Comparison of ENCODE assay signal across 16 cellular contexts in the genomic region with DNA sequence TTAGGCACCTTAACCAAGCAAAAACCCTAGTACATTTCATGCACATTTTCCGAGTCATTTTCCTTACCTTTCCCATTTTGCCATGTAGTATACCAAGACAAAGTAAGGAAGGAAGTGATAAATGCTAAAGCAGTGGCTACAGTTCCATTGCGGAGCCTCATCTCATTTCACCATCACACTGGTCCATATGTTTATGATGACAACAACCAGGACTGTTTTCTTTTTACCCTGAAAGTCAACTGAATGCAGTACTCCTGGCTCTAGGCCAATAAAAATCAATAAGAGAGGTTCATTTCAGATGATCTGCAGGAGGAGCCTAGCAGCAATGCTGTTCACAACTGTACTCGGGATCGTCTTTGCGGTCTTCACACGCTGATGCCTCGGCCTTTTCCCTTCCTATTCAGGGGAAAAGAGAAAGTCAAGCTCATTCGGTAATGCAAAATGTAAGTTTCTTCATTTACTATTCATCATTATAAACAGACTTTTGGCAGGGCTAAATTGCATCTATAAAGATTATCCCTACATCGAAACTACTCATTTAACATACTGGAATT. TPM values are rescaled to one million over a fixed set of nuclear protein-coding genes. Genes with fewer than 3 reads are reported as not detected.
DNase-seq lines count a peak whose midpoint lies in the region; ATAC-seq and TF ChIP-seq lines count a peak whose summit lies in the region.
"Had no signal": no experiment of that assay in that cellular context is flagged by ENCODE, and none has a peak within 500 bp of the region (broad histone marks: within the 10 kb centered on the region; RNA-seq: fewer than 3 reads in every experiment).

No MANE protein-coding gene starts in this region.

- H3K27me3 ChIP-seq in Loucy (ENCODE audit: insufficient read depth, low read length, poor library complexity, severe bottlenecking) (no peaks in the 10 kb centered on the region), ovary (no peaks in the 10 kb centered on the region)
- H3K27me3 ChIP-seq: vagina had no signal

- H3K27ac ChIP-seq in ovary, result no peak overlapping the region
- H3K27ac ChIP-seq: PC-9, vagina had no signal

- H3K9me3 ChIP-seq in Loucy (ENCODE audit: insufficient read depth, low read depth, low read length) (peaks cover under 1% of the 10 kb centered on the region; the same call in 1 of the 2 replicates), ovary (no peaks in the 10 kb centered on the region)
- H3K9me3 ChIP-seq: vagina had no signal

- H3K4me1 ChIP-seq in Loucy (ENCODE audit: insufficient read depth, low read length, poor library complexity, severe bottlenecking) (peaks cover 56% of the 10 kb centered on the region), ovary (ENCODE audit: insufficient read depth) (no peaks in the 10 kb centered on the region)
- H3K4me1 ChIP-seq: vagina had no signal

- intact Hi-C loops in activated CD4-positive, alpha-beta T cell treated with anti-CD3 and anti-CD28 coated beads for 36 hours (cut with DNase I, micrococcal nuclease), result loop anchor here in 1 of 2 experiments (2.0 to 5.0 kb wide), 4 partner anchors 13 to 111 kb away; no protein-coding TSS in a partner anchor
- intact Hi-C loops in ovary (cut with DNase I), result no loop called here

- no peaks in the 10 kb centered on the region for H3K36me3 ChIP-seq in Loucy (ENCODE audit: insufficient read depth, low read length)
- H3K36me3 ChIP-seq in ovary, result no peaks in the 10 kb centered on the region
- H3K36me3 ChIP-seq: vagina had no signal

- POLR2A ChIA-PET in activated CD4-positive, alpha-beta T cell treated with anti-CD3 and anti-CD28 coated beads for 36 hours (lab: Charles Lee), result no interaction called here
- POLR2A ChIA-PET in activated naive CD8-positive, alpha-beta T cell treated with anti-CD3 and anti-CD28 coated beads, Interleukin-2, amount 10 ng/mL, durations not matched to agents 7 days and 5 days (lab: Charles Lee), result interaction anchor here (0.7 to 10.2 kb wide), 4 partner anchors 43 to 103 kb away, joined by 3 to 225 read pairs (median 4); no protein-coding TSS in a partner anchor
- POLR2A ChIA-PET in naive thymus-derived CD8-positive, alpha-beta T cell (lab: Charles Lee), result interaction anchor here (0.7 to 16.2 kb wide), 8 partner anchors 12 to 97 kb away, joined by 3 to 360 read pairs (median 4); no protein-coding TSS in a partner anchor

- H3K4me2 ChIP-seq in Loucy (ENCODE audit: low read depth, low read length, poor library complexity, severe bottlenecking), result peak overlapping the region; percentile 85
- H3K4me2 ChIP-seq: PC-9 had no signal

- no peaks in the 10 kb centered on the region; the same call in 1 of the 2 replicates for H3F3A ChIP-seq in Loucy (ENCODE audit: low read depth)

- H3K36me3 Mint-ChIP-seq in activated CD4-positive, alpha-beta T cell treated with anti-CD3 and anti-CD28 coated beads for 36 hours (ENCODE audit: low read depth), result peaks cover 40% of the 10 kb centered on the region
- H3K36me3 Mint-ChIP-seq in activated naive CD8-positive, alpha-beta T cell treated with anti-CD3 and anti-CD28 coated beads, Interleukin-2, amount 10 ng/mL, durations not matched to agents 7 days and 5 days, result peaks cover 35% of the 10 kb centered on the region
- peaks cover 26 to 54% (median 33%) of the 10 kb centered on the region in 3 donors for H3K36me3 Mint-ChIP-seq in naive thymus-derived CD8-positive, alpha-beta T cell

- WGBS in ovary, 3 donors, result 85 to 92% (median 87%) methylated on average over 9 of the region's 9 CpGs

- peaks cover 2% of the 10 kb centered on the region for H3K9me3 Mint-ChIP-seq in activated CD4-positive, alpha-beta T cell treated with anti-CD3 and anti-CD28 coated beads for 36 hours (ENCODE audit: low read depth)
- H3K9me3 Mint-ChIP-seq in activated naive CD8-positive, alpha-beta T cell treated with anti-CD3 and anti-CD28 coated beads, Interleukin-2, amount 10 ng/mL, durations not matched to agents 7 days and 5 days, result no peaks in the 10 kb centered on the region
- peaks cover 0 to 13% (median 2%) of the 10 kb centered on the region in 9 donors for H3K9me3 Mint-ChIP-seq in naive thymus-derived CD8-positive, alpha-beta T cell

- no peak for TF ChIP-seq EP300 in ovary (IDR thresholded peaks at IDR 0.05)

- H4K20me1 ChIP-seq in Loucy (ENCODE audit: insufficient read depth, low read length, poor library complexity, severe bottlenecking), result peaks cover 13% of the 10 kb centered on the region

- no peak overlapping the region for H2AFZ ChIP-seq in Loucy (ENCODE audit: low read length)
- H2AFZ ChIP-seq: PC-9 had no signal

- H3K79me2 ChIP-seq in Loucy (ENCODE audit: insufficient read depth, low read length), result peaks cover 67% of the 10 kb centered on the region

- H3K4me3 ChIP-seq in Loucy (ENCODE audit: low read length, poor library complexity, severe bottlenecking) (peak overlapping the region; percentile 76), ovary (no peak overlapping the region)
- H3K4me3 ChIP-seq: PC-9, vagina had no signal

- peak overlapping the region; percentile 81 for H3K4me3 Mint-ChIP-seq in activated CD4-positive, alpha-beta T cell treated with anti-CD3 and anti-CD28 coated beads for 36 hours
- H3K4me3 Mint-ChIP-seq in activated naive CD8-positive, alpha-beta T cell treated with anti-CD3 and anti-CD28 coated beads, Interleukin-2, amount 10 ng/mL, durations not matched to agents 7 days and 5 days, result peak overlapping the region; percentile 83
- H3K4me3 Mint-ChIP-seq in naive thymus-derived CD8-positive, alpha-beta T cell, result peak overlapping the region; percentile 73 to 95 (median 88)

- no peak for DNase-seq in activated CD4-positive, alpha-beta T cell treated with anti-CD3 and anti-CD28 coated beads for 36 hours
- DNase-seq in activated CD4-positive, alpha-beta T cell treated with anti-CD3 and anti-CD28 coated beads for 4 hours, result no peak
- DNase-seq in activated naive CD8-positive, alpha-beta T cell treated with anti-CD3 and anti-CD28 coated beads, Interleukin-2, amount 10 ng/mL, durations not matched to agents 7 days and 5 days, result no peak
- no peak for DNase-seq in naive thymus-derived CD8-positive, alpha-beta T cell
- DNase-seq in left lobe of liver (ENCODE audit: low spot score) (no peak), ovary (no peak), glomerular visceral epithelial cell (ENCODE audit: extremely low spot score) (no peak)
- DNase-seq: ACHN; activated CD8-positive, alpha-beta memory T cell treated with anti-CD3 and anti-CD28 coated beads for 24 hours; DMS 273 treated with DMSO at 0.1 percent for 48 hours; KBM-7; left ventricle myocardium superior; NCI-H1694 treated with DMSO at 0.1 percent for 48 hours; PC-9 had no signal

- H3K9ac ChIP-seq in Loucy (ENCODE audit: low read depth, low read length, poor library complexity, severe bottlenecking), result peak overlapping the region; percentile 41

- peak overlapping the region; percentile 49 for H3K27ac Mint-ChIP-seq in activated CD4-positive, alpha-beta T cell treated with anti-CD3 and anti-CD28 coated beads for 36 hours
- peak overlapping the region; percentile 75 for H3K27ac Mint-ChIP-seq in activated naive CD8-positive, alpha-beta T cell treated with anti-CD3 and anti-CD28 coated beads, Interleukin-2, amount 10 ng/mL, durations not matched to agents 7 days and 5 days
- H3K27ac Mint-ChIP-seq in naive thymus-derived CD8-positive, alpha-beta T cell, result peak overlapping the region; percentile 84 to 95 (median 90)

- no peak for ATAC-seq in activated CD4-positive, alpha-beta T cell treated with anti-CD3 and anti-CD28 coated beads for 36 hours
- no peak for ATAC-seq in activated naive CD8-positive, alpha-beta T cell treated with anti-CD3 and anti-CD28 coated beads, Interleukin-2, amount 10 ng/mL, durations not matched to agents 7 days and 5 days (ENCODE audit: low read depth)
- no peak for ATAC-seq in naive thymus-derived CD8-positive, alpha-beta T cell
- no peak for ATAC-seq in left lobe of liver
- ATAC-seq: left ventricle myocardium superior had no signal

- TF ChIP-seq CTCF in Loucy (conservative IDR thresholded peaks at IDR 0.05; ENCODE audit: low read length) (no peak), ovary (IDR thresholded peaks at IDR 0.05) (no peak)

- peaks cover 73% of the 10 kb centered on the region for H3K4me1 Mint-ChIP-seq in activated CD4-positive, alpha-beta T cell treated with anti-CD3 and anti-CD28 coated beads for 36 hours
- H3K4me1 Mint-ChIP-seq in activated naive CD8-positive, alpha-beta T cell treated with anti-CD3 and anti-CD28 coated beads, Interleukin-2, amount 10 ng/mL, durations not matched to agents 7 days and 5 days, result peaks cover 56% of the 10 kb centered on the region
- peaks cover 29 to 65% (median 63%) of the 10 kb centered on the region in 4 donors for H3K4me1 Mint-ChIP-seq in naive thymus-derived CD8-positive, alpha-beta T cell

- no peaks in the 10 kb centered on the region for H3K27me3 Mint-ChIP-seq in activated CD4-positive, alpha-beta T cell treated with anti-CD3 and anti-CD28 coated beads for 36 hours
- no peaks in the 10 kb centered on the region for H3K27me3 Mint-ChIP-seq in activated naive CD8-positive, alpha-beta T cell treated with anti-CD3 and anti-CD28 coated beads, Interleukin-2, amount 10 ng/mL, durations not matched to agents 7 days and 5 days
- no peaks in the 10 kb centered on the region for H3K27me3 Mint-ChIP-seq in naive thymus-derived CD8-positive, alpha-beta T cell

- CTCF ChIA-PET in activated CD4-positive, alpha-beta T cell treated with anti-CD3 and anti-CD28 coated beads for 36 hours (lab: Charles Lee), result interaction anchor here (0.6 to 3.3 kb wide), 7 partner anchors 8 to 110 kb away, joined by 3 to 14 read pairs (median 5); no protein-coding TSS in a partner anchor

- TF ChIP-seq POLR2A in ovary (IDR thresholded peaks at IDR 0.05), result no peak

- H3K9me2 ChIP-seq in Loucy (replicated peaks; ENCODE audit: low read depth, low read length), result no peaks in the 10 kb centered on the region

RNA-seq across cellular contexts. Expression of gene MGAT4A, which starts 4.7 kb away (rescaled TPM):
- 10 to 100 TPM; 49.4 to 67.5 TPM for total RNA-seq in activated CD4-positive, alpha-beta T cell treated with anti-CD3 and anti-CD28 coated beads for 36 hours
- 100 to 1,000 TPM; 124 to 152 TPM for total RNA-seq in activated naive CD8-positive, alpha-beta T cell treated with anti-CD3 and anti-CD28 coated beads, Interleukin-2, amount 10 ng/mL, durations not matched to agents 7 days and 5 days
- 100 to 1,000 TPM; 291 to 295 TPM for total RNA-seq in naive thymus-derived CD8-positive, alpha-beta T cell
- polyA plus RNA-seq in naive thymus-derived CD8-positive, alpha-beta T cell, result 100 to 1,000 TPM; 285 to 350 (median 310) TPM
- total RNA-seq in left lobe of liver (6.9 TPM), ovary (10 to 100 TPM in 5 of 7 donors, 1 to 10 TPM in 2; 8.3 to 14.7 (median 13.6) TPM)
- polyA plus RNA-seq in ovary, result 1 to 10 TPM; 3.9 to 9.5 TPM
